ENCODE assay signal across 8 cellular contexts in the genomic region with DNA sequence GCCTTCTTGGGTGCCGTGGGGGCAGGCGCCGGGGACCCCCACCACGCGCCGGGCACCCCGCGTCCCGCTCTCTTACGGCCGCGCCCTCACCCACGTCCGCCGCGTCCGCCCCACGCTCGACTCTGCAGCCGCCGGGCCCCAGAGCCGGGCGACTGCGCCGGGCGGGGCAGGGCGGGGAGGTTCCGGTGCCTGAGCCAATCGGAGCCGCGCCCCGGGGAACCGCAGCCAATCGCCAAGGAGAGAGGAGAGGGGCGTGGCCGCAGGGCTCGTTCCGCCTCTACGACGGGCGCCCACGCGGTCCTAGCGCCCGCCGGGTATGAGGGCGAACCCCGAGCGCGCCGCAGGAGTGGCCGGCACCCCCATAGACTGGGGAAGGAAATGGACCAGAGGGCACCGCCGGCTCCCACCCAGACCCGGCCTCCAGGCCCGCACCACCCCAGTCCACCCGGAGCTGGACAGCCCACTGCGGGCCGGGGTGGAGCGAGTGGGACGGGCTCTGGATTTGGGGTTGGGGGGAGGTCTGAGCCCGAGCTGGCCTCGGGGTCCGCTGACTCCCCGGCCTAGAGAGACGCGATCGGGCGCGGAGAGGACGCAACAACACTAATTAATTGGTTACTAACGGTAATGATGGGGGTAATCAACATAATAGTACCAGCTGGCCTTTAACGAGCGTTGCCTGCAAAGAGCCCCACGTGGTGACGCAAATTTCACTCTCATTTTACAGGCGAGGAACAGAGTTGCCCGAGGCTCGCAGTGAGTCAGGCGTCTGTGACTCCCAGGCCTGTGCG. TPM values are rescaled to one million over a fixed set of nuclear protein-coding genes. Genes with fewer than 3 reads are reported as not detected.
DNase-seq lines count a peak whose midpoint lies in the region; ATAC-seq, FAIRE-seq and TF ChIP-seq lines count a peak whose summit lies in the region.

A gene (minus strand): TSS at position 126 of the 788 bp plus-strand sequence. CDS start 183 bp downstream, outside the sequence.

- H3K9me3 ChIP-seq in endodermal cell (ENCODE audit: control insufficient read depth, low read length), result no peaks in the 10 kb centered on the region

- H3K4me3 Mint-ChIP-seq in activated CD8-positive, alpha-beta memory T cell treated with anti-CD3 and anti-CD28 coated beads, Interleukin-2, amount 10 ng/mL, durations not matched to agents 7 days and 5 days, result peak within 1 kb of the TSS; percentile 92
- H3K4me3 Mint-ChIP-seq in endodermal cell, result peak within 1 kb of the TSS; percentile 73
- peak within 1 kb of the TSS; percentile 84 for H3K4me3 Mint-ChIP-seq in mesothelial cell of epicardium

- no peak within 1 kb of the TSS for H3K27ac ChIP-seq in endodermal cell (ENCODE audit: low read depth, low read length)

- peaks cover 38% of the 10 kb centered on the region for H3K4me1 Mint-ChIP-seq in activated CD8-positive, alpha-beta memory T cell treated with anti-CD3 and anti-CD28 coated beads, Interleukin-2, amount 10 ng/mL, durations not matched to agents 7 days and 5 days
- peaks cover 4% of the 10 kb centered on the region for H3K4me1 Mint-ChIP-seq in endodermal cell
- H3K4me1 Mint-ChIP-seq in mesothelial cell of epicardium, result peaks cover 18% of the 10 kb centered on the region

- peak within 1 kb of the TSS; percentile 84 for H3K27ac Mint-ChIP-seq in activated CD8-positive, alpha-beta memory T cell treated with anti-CD3 and anti-CD28 coated beads, Interleukin-2, amount 10 ng/mL, durations not matched to agents 7 days and 5 days
- H3K27ac Mint-ChIP-seq in endodermal cell (peak within 1 kb of the TSS; percentile 88), mesothelial cell of epicardium (peak within 1 kb of the TSS; percentile 67)

- no peaks in the 10 kb centered on the region for H3K27me3 Mint-ChIP-seq in activated CD8-positive, alpha-beta memory T cell treated with anti-CD3 and anti-CD28 coated beads, Interleukin-2, amount 10 ng/mL, durations not matched to agents 7 days and 5 days
- H3K27me3 Mint-ChIP-seq in endodermal cell (ENCODE audit: insufficient read depth), result peaks cover 24% of the 10 kb centered on the region
- no peaks in the 10 kb centered on the region for H3K27me3 Mint-ChIP-seq in mesothelial cell of epicardium (ENCODE audit: low read depth)

- DNase-seq in Caki2 (ENCODE audit: low read depth) (peak; percentile 87), HTR-8/SVneo (ENCODE audit: insufficient read length, low spot score) (peak; percentile 94), NOMO-1 treated with DMSO at 0.1 percent for 48 hours (lab: John Stamatoyannopoulos, UW; ENCODE audit: unreplicated experiment) (peak; percentile 97), endodermal cell (peak; percentile 96), mesothelial cell of epicardium (ENCODE audit: low spot score in 2 of 2, unreplicated experiment in 2 of 2) (peak; percentile 90 to 95)
- DNase-seq in activated CD8-positive, alpha-beta memory T cell treated with anti-CD3 and anti-CD28 coated beads, Interleukin-2, amount 10 ng/mL, durations not matched to agents 7 days and 5 days, result peak; percentile 95
- peak; percentile 83 to 89 for DNase-seq in stimulated activated CD8-positive, alpha-beta memory T cell treated with anti-CD3 and anti-CD28 coated beads, Interleukin-15, amount 100 ng/mL, for 4 hours (ENCODE audit: low read depth in 2 of 2)

- in situ Hi-C loops in Caki2 (cut with HindIII; ENCODE audit: low pct_unique_long_range_greater_than_20kb, low sequenced_read_pairs), result no loop called here

- TF ChIP-seq CTCF in endodermal cell (conservative IDR thresholded peaks at IDR 0.05) (no peak), mesothelial cell of epicardium (IDR thresholded peaks at IDR 0.05; ENCODE audit: unreplicated experiment) (no peak)

- no peaks in the 10 kb centered on the region for H3K36me3 ChIP-seq in endodermal cell (ENCODE audit: control insufficient read depth, insufficient read depth, low read length)

- FAIRE-seq in HTR-8/SVneo (lab: Jason Lieb, UNC), result peak; percentile 69

- H3K4me1 ChIP-seq in endodermal cell (ENCODE audit: control insufficient read depth, insufficient read depth, low read length), result no peaks in the 10 kb centered on the region

- H3K9me3 Mint-ChIP-seq in activated CD8-positive, alpha-beta memory T cell treated with anti-CD3 and anti-CD28 coated beads, Interleukin-2, amount 10 ng/mL, durations not matched to agents 7 days and 5 days (ENCODE audit: low read depth), result no peaks in the 10 kb centered on the region
- H3K9me3 Mint-ChIP-seq in endodermal cell (no peaks in the 10 kb centered on the region), mesothelial cell of epicardium (no peaks in the 10 kb centered on the region)

- peak within 1 kb of the TSS; percentile 85 for H3K4me3 ChIP-seq in endodermal cell (ENCODE audit: low read length)

- peak; percentile 85 for ATAC-seq in GM21381 (IDR thresholded peaks at IDR 0.05; ENCODE audit: unreplicated experiment)
- ATAC-seq in activated CD8-positive, alpha-beta memory T cell treated with anti-CD3 and anti-CD28 coated beads, Interleukin-2, amount 10 ng/mL, durations not matched to agents 7 days and 5 days, result peak; percentile 94

- peaks cover 2% of the 10 kb centered on the region for H3K36me3 Mint-ChIP-seq in activated CD8-positive, alpha-beta memory T cell treated with anti-CD3 and anti-CD28 coated beads, Interleukin-2, amount 10 ng/mL, durations not matched to agents 7 days and 5 days
- peaks cover 2% of the 10 kb centered on the region for H3K36me3 Mint-ChIP-seq in endodermal cell (ENCODE audit: low read depth)
- H3K36me3 Mint-ChIP-seq in mesothelial cell of epicardium, result no peaks in the 10 kb centered on the region

- no peaks in the 10 kb centered on the region for H3K27me3 ChIP-seq in endodermal cell (ENCODE audit: control insufficient read depth, insufficient read depth, low read length, poor library complexity, severe bottlenecking)

- 1 to 2% methylated on average over 32 to 81 of the region's 81 CpGs for WGBS in endodermal cell (ENCODE audit: insufficient coverage in 1 of 2, insufficient read length in 1 of 2), 2 experiments

- peak within 1 kb of the TSS; percentile 38 for H3K9ac ChIP-seq in endodermal cell (ENCODE audit: extremely low read depth, low read length, poor library complexity, severe bottlenecking)

- CTCF ChIA-PET in activated CD8-positive, alpha-beta memory T cell treated with anti-CD3 and anti-CD28 coated beads, Interleukin-2, amount 10 ng/mL, durations not matched to agents 7 days and 5 days (lab: Charles Lee), result interaction anchor here (1.1 to 7.1 kb wide), 5 partner anchors 8 to 253 kb away, joined by 3 to 77 read pairs (median 5); no protein-coding TSS in a partner anchor

RNA-seq across cellular contexts. Expression of the gene that starts here (rescaled TPM):
- 98.9 and 131 TPM in 2 replicates for total RNA-seq in Caki2 (2014; rRNA removed; shearing (Covaris generic); ENCODE audit: low replicate concordance)
- total RNA-seq in activated CD8-positive, alpha-beta memory T cell treated with anti-CD3 and anti-CD28 coated beads, Interleukin-2, amount 10 ng/mL, durations not matched to agents 7 days and 5 days, result 10 to 100 TPM; 54.8 to 71.4 TPM
- total RNA-seq in endodermal cell, result 10 to 100 TPM; 48.2 to 62.4 TPM
- 44.5 TPM for polyA plus RNA-seq in endodermal cell (2013, experiment 1 of 2)
- polyA plus RNA-seq in endodermal cell (2013, experiment 2 of 2), result 39.0 TPM
- total RNA-seq in mesothelial cell of epicardium, result 58.3 to 61.1 TPM (median 59.5 TPM) in 3 replicates
